ENCODE assay signal across 15 cellular contexts in genomic region chr1:51898090-51898734, GRCh38. TPM values are rescaled to one million over a fixed set of nuclear protein-coding genes. Genes with fewer than 3 reads are reported as not detected.
A peak's percentile ranks its signal among the peaks of the same experiment; 100 is the strongest.
DNase-seq lines count a peak whose midpoint lies in the region; TF ChIP-seq lines count a peak whose summit lies in the region.
"Had no signal": no experiment of that assay in that cellular context is flagged by ENCODE, and none has a peak within 500 bp of the region (broad histone marks: within the 10 kb centered on the region; RNA-seq: fewer than 3 reads in every experiment).

No MANE protein-coding gene starts in this region.

- H3K4me3 Mint-ChIP-seq in CD14-positive monocyte: no peak overlapping the region

- peaks cover 2% of the 10 kb centered on the region for H3K4me1 Mint-ChIP-seq in CD14-positive monocyte
- H3K4me1 Mint-ChIP-seq: IgD-negative memory B cell had no signal

- intact Hi-C loops in CD14-positive monocyte (cut with micrococcal nuclease): loop anchor here in 1 of 2 donors (10.0 kb wide), 1 partner anchor 117 kb away; no protein-coding TSS in a partner anchor

- H4K20me1 ChIP-seq in osteoblast (ENCODE audit: insufficient read depth, low read length): no peaks in the 10 kb centered on the region

- H3K27me3 Mint-ChIP-seq in CD14-positive monocyte (ENCODE audit: low read depth in 3 of 3): peaks cover 27 to 32% (median 29%) of the 10 kb centered on the region in 3 donors

- H3K36me3 ChIP-seq in osteoblast (ENCODE audit: insufficient read depth, low read length): no peaks in the 10 kb centered on the region
- H3K36me3 ChIP-seq: right lobe of liver, suprapubic skin had no signal

- no peak overlapping the region for H3K27ac Mint-ChIP-seq in CD14-positive monocyte
- H3K27ac Mint-ChIP-seq: IgD-negative memory B cell had no signal

- in situ Hi-C loops in GM13976 (cut with MboI; ENCODE audit: low sequenced_read_pairs, unreplicated experiment): no loop called here

- H3K4me3 ChIP-seq in osteoblast (ENCODE audit: insufficient read depth, low read length): no peak overlapping the region
- H3K4me3 ChIP-seq: right lobe of liver, suprapubic skin had no signal

- H3K27me3 ChIP-seq in osteoblast (ENCODE audit: insufficient read depth, low read length): no peaks in the 10 kb centered on the region

- no peak overlapping the region for H2AFZ ChIP-seq in osteoblast (ENCODE audit: low read length)

- no peaks in the 10 kb centered on the region for H3K9me3 Mint-ChIP-seq in CD14-positive monocyte

- peaks cover 24% of the 10 kb centered on the region for H3K4me1 ChIP-seq in osteoblast (ENCODE audit: insufficient read depth, low read length)
- H3K4me1 ChIP-seq: Caco-2, right lobe of liver, suprapubic skin had no signal

- TF ChIP-seq CTCF in osteoblast (IDR thresholded peaks at IDR 0.05; ENCODE audit: extremely low read depth, low read depth, low read length): no peak
- no peak for TF ChIP-seq CTCF in CD14-positive monocyte (IDR thresholded peaks at IDR 0.05)
- TF ChIP-seq CTCF in GM13976 (IDR thresholded peaks at IDR 0.05; ENCODE audit: borderline replicate concordance, control extremely low read depth, extremely low read depth, insufficient read depth, missing control alignments): no peak

- peak overlapping the region; percentile 53 for H3K4me2 ChIP-seq in osteoblast (ENCODE audit: insufficient read depth, low read length)

- peak overlapping the region; percentile 99 for H3K27ac ChIP-seq in epithelial cell of prostate
- peak overlapping the region; percentile 96 for H3K27ac ChIP-seq in osteoblast (ENCODE audit: low read depth, low read length)
- H3K27ac ChIP-seq: right lobe of liver, suprapubic skin had no signal

- DNase-seq in EL (peak; percentile 98), RKO (ENCODE audit: low spot score) (peak; percentile 19), epithelial cell of prostate (ENCODE audit: low read depth, low spot score) (no peak), osteoblast (ENCODE audit: insufficient read length, low spot score, missing footprints) (no peak), NCI-H2029 (lab: John Stamatoyannopoulos, UW) (no peak), CD14-positive monocyte (ENCODE audit: low spot score) (no peak), GM13976 (ENCODE audit: low spot score) (no peak), NCI-H526 treated with DMSO at 0.1 percent for 48 hours (lab: John Stamatoyannopoulos, UW) (no peak)
- DNase-seq: activated CD4-positive, CD25-positive, alpha-beta regulatory T cell; activated T-cell treated with anti-CD3 and anti-CD28 coated beads for 4 hours; anterior cingulate cortex; Caco-2; right lobe of liver had no signal

- H3K36me3 Mint-ChIP-seq in CD14-positive monocyte: no peaks in the 10 kb centered on the region
- H3K36me3 Mint-ChIP-seq: IgD-negative memory B cell had no signal

- H3K79me2 ChIP-seq in osteoblast (ENCODE audit: insufficient read depth, low read length): no peaks in the 10 kb centered on the region

- no peaks in the 10 kb centered on the region for H3K9me3 ChIP-seq in osteoblast (ENCODE audit: low read depth, low read length)
- H3K9me3 ChIP-seq: Caco-2, right lobe of liver, suprapubic skin had no signal

RNA-seq across cellular contexts. Expression of gene NRDC, which starts 19.7 kb away (rescaled TPM):
- total RNA-seq in osteoblast: 81.4 and 90.5 TPM in 2 replicates
- polyA plus RNA-seq in CD14-positive monocyte: 10 to 100 TPM; 66.8 to 74.3 TPM

Comparison
In these comparisons a context has a peak if more than half of its experiments do, and no peak if none do; other contexts are left out.
1. DNase-seq: peak in EL (single experiment) and RKO (single experiment); none in epithelial cell of prostate (single experiment), osteoblast (single experiment), NCI-H2029 (single experiment), CD14-positive monocyte (single experiment), GM13976 (single experiment) and NCI-H526 treated with DMSO at 0.1 percent for 48 hours (single experiment).